Comparison of ENCODE assay signal across 29 cellular contexts in the genomic region with DNA sequence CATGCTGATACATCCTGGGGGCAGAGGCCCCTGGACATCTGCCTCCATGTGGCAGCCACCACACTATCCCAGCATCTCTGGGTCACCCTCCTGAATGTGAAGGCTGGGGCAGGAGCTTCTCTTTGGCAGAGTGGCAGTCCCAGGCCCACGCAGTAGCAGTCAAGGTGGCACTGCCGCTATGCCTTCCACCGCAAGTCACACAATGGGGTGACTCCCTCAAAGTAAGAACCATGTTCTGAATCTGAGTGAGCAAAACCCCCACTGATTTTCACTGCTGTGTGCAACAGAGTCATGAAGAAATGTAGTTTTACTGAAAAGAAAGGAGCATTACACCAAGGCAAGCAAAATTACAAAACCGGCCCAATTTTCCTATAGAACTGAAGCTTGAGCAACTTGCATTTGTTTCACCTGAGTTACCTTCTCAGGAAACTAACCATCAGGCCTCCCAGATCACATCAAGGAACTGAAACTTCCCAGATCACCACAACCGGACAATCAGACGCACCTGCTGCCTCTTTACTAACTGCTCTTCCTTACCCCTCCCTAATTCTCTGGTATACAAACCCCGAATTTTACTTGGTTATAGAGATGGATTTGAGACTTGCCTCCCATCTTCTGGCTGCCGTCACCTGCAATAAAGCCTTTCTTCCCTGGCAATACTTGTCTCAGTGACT.
"Had no signal": no experiment of that assay in that cellular context is flagged by ENCODE, and none has a peak within 500 bp of the region (broad histone marks: within the 10 kb centered on the region; RNA-seq: fewer than 3 reads in every experiment).

No MANE protein-coding gene starts in this region.

- H3K4me1 ChIP-seq: left lung, lower lobe of right lung, parathyroid adenoma, psoas muscle, right lobe of liver, suprapubic skin, tibial artery, uterus had no signal

- H3K27ac ChIP-seq: left lung, lower lobe of right lung, neutrophil, parathyroid adenoma, psoas muscle, right lobe of liver, suprapubic skin, thoracic aorta, tibial artery, uterus had no signal

- H3K4me2 ChIP-seq: smooth muscle cell had no signal

- H3K4me3 Mint-ChIP-seq: immature natural killer cell; naive thymus-derived CD8-positive, alpha-beta T cell; nephron; neural crest cell; stimulated activated memory B cell treated with anti-CD40 and anti-IgM and Interleukin-4, amounts not matched to agents 10 μg/mL and 1 μg/mL and 100 μg/mL, for 72 hours; type B pancreatic cell had no signal

- H3K27me3 ChIP-seq: left lung, neutrophil, right lobe of liver, suprapubic skin, tibial artery, uterus had no signal

- H3K27ac Mint-ChIP-seq: immature natural killer cell; naive thymus-derived CD8-positive, alpha-beta T cell; nephron; stimulated activated memory B cell treated with anti-CD40 and anti-IgM and Interleukin-4, amounts not matched to agents 10 μg/mL and 1 μg/mL and 100 μg/mL, for 72 hours; type B pancreatic cell had no signal

- H3K36me3 Mint-ChIP-seq: stimulated activated memory B cell treated with anti-CD40 and anti-IgM and Interleukin-4, amounts not matched to agents 10 μg/mL and 1 μg/mL and 100 μg/mL, for 72 hours; type B pancreatic cell had no signal

- H3K4me1 Mint-ChIP-seq: immature natural killer cell; naive thymus-derived CD8-positive, alpha-beta T cell; nephron; stimulated activated memory B cell treated with anti-CD40 and anti-IgM and Interleukin-4, amounts not matched to agents 10 μg/mL and 1 μg/mL and 100 μg/mL, for 72 hours had no signal

- H3K9me3 Mint-ChIP-seq: stimulated activated memory B cell treated with anti-CD40 and anti-IgM and Interleukin-4, amounts not matched to agents 10 μg/mL and 1 μg/mL and 100 μg/mL, for 72 hours; type B pancreatic cell had no signal

- H3K79me2 ChIP-seq: parathyroid adenoma had no signal

- H3K4me3 ChIP-seq: left lung, lower lobe of right lung, psoas muscle, right lobe of liver, smooth muscle cell, suprapubic skin, thoracic aorta, tibial artery, uterus had no signal

- DNase-seq: hypothalamus; immature natural killer cell; kidney; left colon; left lung; lower lobe of right lung; mammary epithelial cell; mesenchymal stem cell; naive thymus-derived CD8-positive, alpha-beta T cell; occipital lobe; psoas muscle; right lobe of liver; stimulated activated CD4-positive, alpha-beta T cell treated with anti-CD3 and anti-CD28 coated beads, Interleukin-1b, Interleukin-23, amount 100 ng/mL, for 48 hours; stimulated activated CD4-positive, alpha-beta T cell treated with anti-CD3 and anti-CD28 coated beads, Interleukin-2, amount 100 ng/mL, for 48 hours; stimulated activated CD4-positive, alpha-beta T cell treated with anti-CD3 and anti-CD28 coated beads, Interleukin-4, amount 100 ng/mL, for 4 hours; stimulated activated CD8-positive, alpha-beta memory T cell treated with anti-CD3 and anti-CD28 coated beads, Interleukin-4, amount 100 ng/mL, for 48 hours; stimulated activated naive CD8-positive, alpha-beta T cell treated with anti-CD3 and anti-CD28 coated beads, Interleukin-15, Interleukin-2, amounts not matched to agents 100 U/mL and 50 U/mL, for 24 hours; tibial artery; uterus had no signal

- FAIRE-seq: islet of Langerhans, kidney had no signal

- H3K36me3 ChIP-seq: left lung, lower lobe of right lung, neutrophil, right lobe of liver, suprapubic skin, thoracic aorta, tibial artery, uterus had no signal

- ATAC-seq: left colon; left lung; lower lobe of right lung; naive thymus-derived CD8-positive, alpha-beta T cell; psoas muscle; right lobe of liver; stimulated activated memory B cell treated with anti-CD40 and anti-IgM and Interleukin-4, amounts not matched to agents 10 μg/mL and 1 μg/mL and 100 μg/mL, for 72 hours; stimulated activated naive CD8-positive, alpha-beta T cell treated with anti-CD3 and anti-CD28 coated beads, Interleukin-15, Interleukin-2, amounts not matched to agents 100 U/mL and 50 U/mL, for 24 hours had no signal

- H3K9me3 ChIP-seq: lower lobe of right lung, neutrophil, psoas muscle, right lobe of liver, thoracic aorta, tibial artery, uterus had no signal

- H3K27me3 Mint-ChIP-seq: stimulated activated memory B cell treated with anti-CD40 and anti-IgM and Interleukin-4, amounts not matched to agents 10 μg/mL and 1 μg/mL and 100 μg/mL, for 72 hours; type B pancreatic cell had no signal

- H2AFZ ChIP-seq: parathyroid adenoma had no signal

- H3K9ac ChIP-seq: parathyroid adenoma had no signal
